Comparison of ENCODE assay signal across 11 cellular contexts in the genomic region with DNA sequence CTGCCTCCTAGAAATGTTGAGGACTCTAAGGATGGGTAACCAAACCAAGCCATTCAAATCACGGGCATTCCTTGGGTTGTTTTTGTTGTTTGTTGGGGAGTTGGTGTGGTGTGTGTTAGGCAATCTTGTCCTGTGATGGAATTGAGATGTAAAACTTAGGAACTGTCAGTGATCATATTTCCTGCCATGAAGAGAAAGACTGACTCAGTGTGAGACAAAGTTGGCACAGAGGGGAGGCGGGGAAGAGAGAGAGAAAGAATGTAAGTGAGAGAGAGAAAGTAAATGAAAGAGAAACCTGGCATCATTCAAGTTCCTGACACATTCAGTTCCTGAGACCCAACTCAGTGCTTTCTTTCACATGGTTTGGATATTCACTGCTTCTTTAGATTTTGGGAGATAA. TPM values are rescaled to one million over a fixed set of nuclear protein-coding genes. Genes with fewer than 3 reads are reported as not detected.
DNase-seq lines count a peak whose midpoint lies in the region; ATAC-seq and TF ChIP-seq lines count a peak whose summit lies in the region.
"Had no signal": no experiment of that assay in that cellular context is flagged by ENCODE, and none has a peak within 500 bp of the region (broad histone marks: within the 10 kb centered on the region; RNA-seq: fewer than 3 reads in every experiment).

No MANE protein-coding gene starts in this region.

- H3K9me3 ChIP-seq in RWPE2 (ENCODE audit: severe bottlenecking) (no peaks in the 10 kb centered on the region), T-helper 17 cell (ENCODE audit: control insufficient read depth, low read length, poor library complexity, severe bottlenecking) (no peaks in the 10 kb centered on the region)
- H3K9me3 ChIP-seq: BLaER1 had no signal

- no peaks in the 10 kb centered on the region for H3K36me3 Mint-ChIP-seq in T-helper 17 cell (ENCODE audit: low read depth)

- TF ChIP-seq CTCF in RWPE2 (IDR thresholded peaks at IDR 0.05; ENCODE audit: poor library complexity, severe bottlenecking) = no peak
- no peak for TF ChIP-seq CTCF in foreskin fibroblast (IDR thresholded peaks at IDR 0.05; ENCODE audit: low read depth, low read length)

- H3K27me3 Mint-ChIP-seq in T-helper 17 cell = no peaks in the 10 kb centered on the region

- H3K4me3 Mint-ChIP-seq in T-helper 17 cell = no peak overlapping the region

- peak; percentile 71 for ATAC-seq in GM21381 (IDR thresholded peaks at IDR 0.05; ENCODE audit: unreplicated experiment)
- ATAC-seq in RWPE2 (ENCODE audit: low read depth) = peak; percentile 50; the same call in 1 of the 3 replicates
- ATAC-seq in GM21528 (IDR thresholded peaks at IDR 0.05; ENCODE audit: low FRiP score, unreplicated experiment) = no peak
- ATAC-seq in HG02798 (IDR thresholded peaks at IDR 0.05; ENCODE audit: poor library complexity, unreplicated experiment) = no peak
- ATAC-seq in T-helper 17 cell = no peak

- H3K36me3 ChIP-seq in RWPE2 (ENCODE audit: low read depth) = no peaks in the 10 kb centered on the region
- H3K36me3 ChIP-seq: BLaER1 had no signal

- no peak overlapping the region for H3K27ac ChIP-seq in RWPE2 (ENCODE audit: poor library complexity, severe bottlenecking)
- H3K27ac ChIP-seq: BLaER1 had no signal

- H3K4me1 ChIP-seq in RWPE2 (ENCODE audit: insufficient read depth, poor library complexity, severe bottlenecking) = no peaks in the 10 kb centered on the region
- H3K4me1 ChIP-seq: BLaER1 had no signal

- H3K4me1 Mint-ChIP-seq in T-helper 17 cell = no peaks in the 10 kb centered on the region

- DNase-seq in A172 (ENCODE audit: low spot score) (peak; percentile 13), RWPE2 (ENCODE audit: low spot score) (no peak), foreskin fibroblast (peak; percentile 69 to 73), iPS-NIHi7 (ENCODE audit: extremely low spot score) (no peak), T-helper 17 cell (no peak)
- DNase-seq: activated naive CD4-positive, alpha-beta T cell treated with anti-CD3 and anti-CD28 coated beads, Interleukin-2, amount 50 U/mL, for 16 hours; NCI-H1694 had no signal

- H3K27ac Mint-ChIP-seq in T-helper 17 cell = no peak overlapping the region

- H3K4me3 ChIP-seq in RWPE2 (ENCODE audit: severe bottlenecking) (no peak overlapping the region), foreskin fibroblast (ENCODE audit: low read depth in 1 of 2, low read length in 2 of 2) (no peak overlapping the region)
- H3K4me3 ChIP-seq: BLaER1 had no signal

- no peaks in the 10 kb centered on the region for H3K27me3 ChIP-seq in RWPE2 (ENCODE audit: insufficient read depth, poor library complexity, severe bottlenecking)
- H3K27me3 ChIP-seq: BLaER1 had no signal

RNA-seq across cellular contexts. Expression of gene FBXO30, which starts 21.6 kb away (rescaled TPM):
- total RNA-seq in A172 (2014; rRNA removed; shearing (Covaris generic)) = 7.2 and 8.6 TPM in 2 replicates
- total RNA-seq in T-helper 17 cell = 1 to 10 TPM; 2.5 to 2.8 TPM

Comparison
In these comparisons a context has a peak if more than half of its experiments do, and no peak if none do; other contexts are left out.
1. DNase-seq: peak in A172 (single experiment) and foreskin fibroblast (2 of 2); none in RWPE2 (single experiment), iPS-NIHi7 (single experiment) and T-helper 17 cell (0 of 3).
2. ATAC-seq: peak in GM21381 (single experiment) and RWPE2 (single experiment); none in GM21528 (single experiment), HG02798 (single experiment) and T-helper 17 cell (single experiment).